In the genomic region with DNA sequence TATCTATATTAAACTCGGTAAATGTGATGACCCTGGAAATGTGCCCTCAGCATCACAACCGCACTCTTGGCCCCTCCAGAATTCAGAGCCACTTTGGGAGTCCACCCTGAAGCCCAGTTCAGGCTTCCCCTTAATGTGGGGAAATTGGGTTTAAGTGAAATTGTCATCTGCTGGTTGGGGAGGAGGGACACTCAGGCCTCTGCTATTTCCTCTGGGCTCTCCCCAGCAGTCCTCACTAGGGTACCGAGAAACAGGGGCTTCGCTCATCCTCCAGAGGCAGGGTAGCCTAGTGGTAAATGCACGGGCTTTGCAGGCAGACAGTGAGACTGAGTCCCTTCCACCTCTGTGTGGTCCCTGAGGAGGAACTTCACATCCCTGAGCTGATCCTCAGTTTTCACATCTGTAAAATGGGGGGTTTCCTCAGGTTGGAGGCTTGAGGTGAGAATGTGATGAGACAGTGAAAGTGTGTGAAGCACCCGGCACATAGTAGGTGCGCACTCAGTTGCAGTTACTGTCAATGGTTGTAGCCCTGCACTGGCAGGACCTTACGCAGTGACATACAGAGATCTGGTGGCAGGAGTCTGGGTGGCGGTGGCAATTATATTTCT, we compare ENCODE assay signal across 35 cellular contexts. TPM values are rescaled to one million over a fixed set of nuclear protein-coding genes. Genes with fewer than 3 reads are reported as not detected.
"Had no signal": no experiment of that assay in that cellular context is flagged by ENCODE, and none has a peak within 500 bp of the region (broad histone marks: within the 10 kb centered on the region; RNA-seq: fewer than 3 reads in every experiment).

No MANE protein-coding gene starts in this region.

- H3K4me1 ChIP-seq: adrenal gland, body of pancreas, breast epithelium had no signal

- H3K9me3 ChIP-seq: adrenal gland, body of pancreas, breast epithelium had no signal

- ATAC-seq: activated CD8-positive, alpha-beta T cell treated with anti-CD3 and anti-CD28 coated beads for 36 hours; activated naive CD4-positive, alpha-beta T cell treated with anti-CD3 and anti-CD28 coated beads, Interleukin-2, amount 50 U/mL, for 72 hours; activated T-cell treated with anti-CD3 and anti-CD28 coated beads, Interleukin-2, amount 50 U/mL, for 4 hours; activated T-cell treated with anti-CD3 and anti-CD28 coated beads, Interleukin-2, amount 50 U/mL, for 72 hours; activated T-helper 17 cell treated with anti-CD3 and anti-CD28 coated beads, Interleukin-2, amount 50 U/mL, for 72 hours; body of pancreas had no signal

- H3K27ac ChIP-seq: adrenal gland, body of pancreas, brain microvascular endothelial cell, breast epithelium, VCaP had no signal

- FAIRE-seq: astrocyte, TTC549 had no signal

- H3K27me3 ChIP-seq: adrenal gland, body of pancreas, breast epithelium had no signal

- H3K36me3 ChIP-seq: adrenal gland, brain microvascular endothelial cell, breast epithelium had no signal

- DNase-seq: activated B cell treated with CpG ODN at 0.5 μM for 24 hours; activated CD4-positive, alpha-beta memory T cell treated with anti-CD3 and anti-CD28 coated beads for 36 hours; activated CD4-positive, alpha-beta T cell treated with anti-CD3 and anti-CD28 coated beads for 4 hours; activated CD4-positive, alpha-beta T cell treated with anti-CD3 and anti-CD28 coated beads, Interleukin-2, amount 10 ng/mL, durations not matched to agents 24 days and 14 days; activated CD4-positive, alpha-beta T cell treated with anti-CD3 and anti-CD28 coated beads, Interleukin-2, amount 50 U/mL, for 1 hour; activated CD4-positive, alpha-beta T cell treated with anti-CD3 and anti-CD28 coated beads, Interleukin-2, amount 50 U/mL, for 4 hours; activated CD4-positive, CD25-positive, alpha-beta regulatory T cell treated with anti-CD3 and anti-CD28 coated beads, Interleukin-2, amount 50 U/mL, for 72 hours; activated CD8-positive, alpha-beta memory T cell treated with anti-CD3 and anti-CD28 coated beads, Interleukin-2, amount 50 U/mL, for 4 hours; activated CD8-positive, alpha-beta T cell treated with anti-CD3 and anti-CD28 coated beads for 36 hours; activated effector memory CD4-positive, alpha-beta T cell treated with anti-CD3 and anti-CD28 coated beads, Interleukin-2, amount 50 U/mL, for 16 hours; activated gamma-delta T cell treated with Interleukin-2 at 50 U/mL for 16 hours; activated naive CD4-positive, alpha-beta T cell; activated naive CD4-positive, alpha-beta T cell treated with anti-CD3 and anti-CD28 coated beads for 36 hours; activated naive CD4-positive, alpha-beta T cell treated with anti-CD3 and anti-CD28 coated beads, Interleukin-2, amount 50 U/mL, for 16 hours; activated naive CD8-positive, alpha-beta T cell treated with anti-CD3 and anti-CD28 coated beads for 36 hours; activated T-cell treated with anti-CD3 and anti-CD28 coated beads for 4 hours; activated T-cell treated with anti-CD3 and anti-CD28 coated beads, Interleukin-2, amount 50 U/mL, for 1 hour; activated T-cell treated with anti-CD3 and anti-CD28 coated beads, Interleukin-2, amount 50 U/mL, for 4 hours; activated T-cell treated with anti-CD3 and anti-CD28 coated beads, Interleukin-2, amount 50 U/mL, for 72 hours; adrenal gland; amniotic stem cell; aorta; body of pancreas; brain microvascular endothelial cell; central memory CD4-positive, alpha-beta T cell; T-helper 2 cell; T-helper 9 cell had no signal

- H3K4me3 ChIP-seq: adrenal gland, body of pancreas, breast epithelium had no signal

RNA-seq across cellular contexts. Expression of a gene that starts 14.6 kb away (rescaled TPM):
- total RNA-seq: activated CD4-positive, alpha-beta memory T cell treated with anti-CD3 and anti-CD28 coated beads for 36 hours; activated CD4-positive, alpha-beta T cell treated with anti-CD3 and anti-CD28 coated beads, Interleukin-2, amount 10 ng/mL, durations not matched to agents 24 days and 14 days; activated CD8-positive, alpha-beta memory T cell treated with anti-CD3 and anti-CD28 coated beads for 36 hours; activated CD8-positive, alpha-beta T cell treated with anti-CD3 and anti-CD28 coated beads for 36 hours; activated naive CD4-positive, alpha-beta T cell treated with anti-CD3 and anti-CD28 coated beads for 36 hours; activated naive CD4-positive, alpha-beta T cell treated with anti-CD3 and anti-CD28 coated beads, Interleukin-2, amount 50 U/mL, for 72 hours; activated naive CD8-positive, alpha-beta T cell treated with anti-CD3 and anti-CD28 coated beads for 36 hours; activated T-cell treated with anti-CD3 and anti-CD28 coated beads, Interleukin-2, amount 50 U/mL, for 4 hours; activated T-cell treated with anti-CD3 and anti-CD28 coated beads, Interleukin-2, amount 50 U/mL, for 72 hours; activated T-helper 1 cell treated with anti-CD3 and anti-CD28 coated beads, Interleukin-12 subunit alpha, Interleukin-12 subunit beta, Interleukin-2, Interleukin-4 antibody, amounts not matched to agents 30 ng/mL and 10 ng/mL and 1 ng/mL, durations not matched to agents 14 hours and 24 hours and 36 hours; activated T-helper 17 cell treated with anti-CD3 and anti-CD28 coated beads, Interleukin-2, amount 50 U/mL, for 72 hours; aorta had no signal
- polyA plus RNA-seq: aorta had no signal
